ENCODE assay signal across 8 cellular contexts in genomic region chr1:35929730-35930592, GRCh38. TPM values are rescaled to one million over a fixed set of nuclear protein-coding genes. Genes with fewer than 3 reads are reported as not detected.
A peak's percentile ranks its signal among the peaks of the same experiment; 100 is the strongest.
DNase-seq lines count a peak whose midpoint lies in the region; ATAC-seq and TF ChIP-seq lines count a peak whose summit lies in the region.

No MANE protein-coding gene starts in this region.

- H3K9me3 Mint-ChIP-seq in activated CD8-positive, alpha-beta memory T cell treated with anti-CD3 and anti-CD28 coated beads, Interleukin-2, amount 10 ng/mL, durations not matched to agents 7 days and 5 days (ENCODE audit: low read depth), result no peaks in the 10 kb centered on the region
- no peaks in the 10 kb centered on the region for H3K9me3 Mint-ChIP-seq in stimulated activated naive CD8-positive, alpha-beta T cell treated with anti-CD3 and anti-CD28 coated beads, Interleukin-15, amount 100 ng/mL, for 72 hours

- no peaks in the 10 kb centered on the region for H3K27me3 ChIP-seq in mucosa of rectum (ENCODE audit: control insufficient read depth in 2 of 2, insufficient read depth in 2 of 2, low read length in 2 of 2)

- H3K4me1 Mint-ChIP-seq in activated CD8-positive, alpha-beta memory T cell treated with anti-CD3 and anti-CD28 coated beads, Interleukin-2, amount 10 ng/mL, durations not matched to agents 7 days and 5 days, result peaks cover 31% of the 10 kb centered on the region
- H3K4me1 Mint-ChIP-seq in stimulated activated naive CD8-positive, alpha-beta T cell treated with anti-CD3 and anti-CD28 coated beads, Interleukin-15, amount 100 ng/mL, for 72 hours, result peaks cover 38% of the 10 kb centered on the region

- in situ Hi-C loops in ACHN (cut with HindIII; ENCODE audit: low pct_ligation_motif_present, low pct_unique_long_range_greater_than_20kb, low sequenced_read_pairs), result no loop called here

- peak overlapping the region; percentile 78 for H3K4me3 Mint-ChIP-seq in activated CD8-positive, alpha-beta memory T cell treated with anti-CD3 and anti-CD28 coated beads, Interleukin-2, amount 10 ng/mL, durations not matched to agents 7 days and 5 days
- peak overlapping the region; percentile 88 to 91 for H3K4me3 Mint-ChIP-seq in stimulated activated naive CD8-positive, alpha-beta T cell treated with anti-CD3 and anti-CD28 coated beads, Interleukin-15, amount 100 ng/mL, for 72 hours

- no peaks in the 10 kb centered on the region for H3K36me3 ChIP-seq in mucosa of rectum (ENCODE audit: control insufficient read depth in 2 of 2, insufficient read depth in 2 of 2, low read length in 2 of 2)

- peak overlapping the region; percentile 94 for H3K27ac Mint-ChIP-seq in activated CD8-positive, alpha-beta memory T cell treated with anti-CD3 and anti-CD28 coated beads, Interleukin-2, amount 10 ng/mL, durations not matched to agents 7 days and 5 days
- H3K27ac Mint-ChIP-seq in stimulated activated naive CD8-positive, alpha-beta T cell treated with anti-CD3 and anti-CD28 coated beads, Interleukin-15, amount 100 ng/mL, for 72 hours, result peak overlapping the region; percentile 98 to 99

- peak overlapping the region; percentile 85 for H3K4me3 ChIP-seq in epithelial cell of proximal tubule (ENCODE audit: low read depth, low read length)
- H3K4me3 ChIP-seq in mucosa of rectum (ENCODE audit: low read length in 2 of 2), result peak overlapping the region; percentile 90

- DNase-seq in ACHN (peak; percentile 61), NCI-H345 (lab: John Stamatoyannopoulos, UW) (peak; percentile 45), epithelial cell of proximal tubule (ENCODE audit: low read depth) (no peak), mesenteric fat pad (ENCODE audit: low spot score) (no peak)
- peak; percentile 63 for DNase-seq in activated CD8-positive, alpha-beta memory T cell treated with anti-CD3 and anti-CD28 coated beads, Interleukin-2, amount 10 ng/mL, durations not matched to agents 7 days and 5 days
- DNase-seq in stimulated activated naive CD8-positive, alpha-beta T cell treated with anti-CD3 and anti-CD28 coated beads, Interleukin-15, amount 100 ng/mL, for 72 hours, result peak; percentile 11 to 33

- ATAC-seq in GM18511 (IDR thresholded peaks at IDR 0.05; ENCODE audit: unreplicated experiment), result peak; percentile 14
- ATAC-seq in activated CD8-positive, alpha-beta memory T cell treated with anti-CD3 and anti-CD28 coated beads, Interleukin-2, amount 10 ng/mL, durations not matched to agents 7 days and 5 days, result peak; percentile 8
- peak; percentile 4 for ATAC-seq in stimulated activated naive CD8-positive, alpha-beta T cell treated with anti-CD3 and anti-CD28 coated beads, Interleukin-15, amount 100 ng/mL, for 72 hours

- CTCF ChIA-PET in activated CD8-positive, alpha-beta memory T cell treated with anti-CD3 and anti-CD28 coated beads, Interleukin-2, amount 10 ng/mL, durations not matched to agents 7 days and 5 days (lab: Charles Lee), result interaction anchor here (0.6 to 4.8 kb wide), 6 partner anchors 13 to 205 kb away, joined by 3 to 39 read pairs (median 6); partner anchors contain the start of gene AGO1

- no peak for TF ChIP-seq CTCF in epithelial cell of proximal tubule (conservative IDR thresholded peaks at IDR 0.05; ENCODE audit: low read depth, low read length)

- H3K27me3 Mint-ChIP-seq in activated CD8-positive, alpha-beta memory T cell treated with anti-CD3 and anti-CD28 coated beads, Interleukin-2, amount 10 ng/mL, durations not matched to agents 7 days and 5 days, result no peaks in the 10 kb centered on the region
- H3K27me3 Mint-ChIP-seq in stimulated activated naive CD8-positive, alpha-beta T cell treated with anti-CD3 and anti-CD28 coated beads, Interleukin-15, amount 100 ng/mL, for 72 hours, result no peaks in the 10 kb centered on the region

- H3K4me1 ChIP-seq in mucosa of rectum (ENCODE audit: control insufficient read depth in 2 of 2, insufficient read depth in 2 of 2, low read length in 2 of 2), result peaks cover 6 to 9% of the 10 kb centered on the region in 2 donors

- H3K9ac ChIP-seq in mucosa of rectum (ENCODE audit: low read depth in 1 of 2, low read length in 2 of 2), result peak overlapping the region; percentile 87 to 92

- H3K27ac ChIP-seq in mucosa of rectum (ENCODE audit: low read depth in 2 of 2, low read length in 2 of 2), result peak overlapping the region; percentile 97 to 98

- H3K9me3 ChIP-seq in mucosa of rectum (ENCODE audit: control insufficient read depth in 2 of 2, low read length in 2 of 2), result no peaks in the 10 kb centered on the region

- H3K36me3 Mint-ChIP-seq in activated CD8-positive, alpha-beta memory T cell treated with anti-CD3 and anti-CD28 coated beads, Interleukin-2, amount 10 ng/mL, durations not matched to agents 7 days and 5 days, result peaks cover 1% of the 10 kb centered on the region

RNA-seq across cellular contexts. Expression of gene AGO3, which starts 0.9 kb away (rescaled TPM):
- 10 to 100 TPM; 26.2 to 33.1 TPM for total RNA-seq in activated CD8-positive, alpha-beta memory T cell treated with anti-CD3 and anti-CD28 coated beads, Interleukin-2, amount 10 ng/mL, durations not matched to agents 7 days and 5 days
- total RNA-seq in epithelial cell of proximal tubule (6.0 and 19.1 TPM in 2 replicates), mesenteric fat pad (45.7 TPM)

RNA-seq across cellular contexts. Expression of gene AGO1, which starts 47.0 kb away (rescaled TPM):
- 10 to 100 TPM; 23.7 to 29.3 TPM for total RNA-seq in activated CD8-positive, alpha-beta memory T cell treated with anti-CD3 and anti-CD28 coated beads, Interleukin-2, amount 10 ng/mL, durations not matched to agents 7 days and 5 days
- total RNA-seq in epithelial cell of proximal tubule (9.2 and 14.3 TPM in 2 replicates), mesenteric fat pad (24.3 TPM)

Comparison
In these comparisons a context has a peak if more than half of its experiments do, and no peak if none do; other contexts are left out.
1. DNase-seq: peak in ACHN (single experiment), NCI-H345 (single experiment), activated CD8-positive, alpha-beta memory T cell treated with anti-CD3 and anti-CD28 coated beads, Interleukin-2, amount 10 ng/mL, durations not matched to agents 7 days and 5 days (single experiment) and stimulated activated naive CD8-positive, alpha-beta T cell treated with anti-CD3 and anti-CD28 coated beads, Interleukin-15, amount 100 ng/mL, for 72 hours (2 of 2); none in epithelial cell of proximal tubule (single experiment) and mesenteric fat pad (single experiment).
2. Peak in every context shown above with its lines, with median percentiles within 50 percentile points of each other: ATAC-seq.